1 cellular context compared by ENCODE assay signal in the genomic region with DNA sequence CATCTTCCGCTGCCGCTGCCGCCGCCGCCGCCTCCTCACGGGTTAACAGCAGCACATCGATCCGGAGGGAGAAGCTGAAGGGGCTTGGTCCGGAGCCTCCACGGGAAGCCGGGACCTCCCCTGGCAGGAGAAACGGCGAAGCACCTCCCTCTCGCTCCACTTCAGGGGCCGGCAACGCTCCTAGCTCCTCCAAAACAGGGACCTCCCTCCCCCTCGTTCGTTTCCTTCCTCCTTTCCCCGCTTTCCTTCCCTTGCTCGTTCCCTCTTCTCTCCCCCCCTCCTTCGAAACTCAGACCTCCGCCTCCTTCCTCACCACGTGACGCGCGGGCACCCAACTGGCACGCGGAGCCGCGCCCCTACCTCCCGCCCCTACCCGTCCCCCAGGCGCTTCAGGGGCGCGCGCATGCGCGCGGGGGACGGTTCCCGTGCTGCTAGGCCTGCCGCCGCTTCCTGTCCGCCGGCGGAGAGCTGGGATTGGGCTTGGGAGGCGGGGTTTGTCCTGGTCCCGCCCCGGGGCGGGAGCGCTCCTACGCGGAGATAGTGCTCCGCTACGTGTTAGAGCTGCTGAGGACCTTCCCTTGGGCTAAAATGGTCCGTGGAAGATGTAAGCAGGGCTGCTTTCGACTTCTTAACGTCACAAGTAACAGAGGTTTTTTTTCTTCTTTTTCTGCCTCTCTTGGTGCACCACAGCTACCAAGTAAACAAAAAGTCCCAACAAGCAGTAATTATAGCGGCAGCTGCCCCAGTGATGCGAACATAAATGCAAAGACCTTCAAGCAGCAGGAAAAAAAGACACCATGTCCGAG.
TF ChIP-seq lines count a peak whose summit lies in the region.

A gene with protein sequence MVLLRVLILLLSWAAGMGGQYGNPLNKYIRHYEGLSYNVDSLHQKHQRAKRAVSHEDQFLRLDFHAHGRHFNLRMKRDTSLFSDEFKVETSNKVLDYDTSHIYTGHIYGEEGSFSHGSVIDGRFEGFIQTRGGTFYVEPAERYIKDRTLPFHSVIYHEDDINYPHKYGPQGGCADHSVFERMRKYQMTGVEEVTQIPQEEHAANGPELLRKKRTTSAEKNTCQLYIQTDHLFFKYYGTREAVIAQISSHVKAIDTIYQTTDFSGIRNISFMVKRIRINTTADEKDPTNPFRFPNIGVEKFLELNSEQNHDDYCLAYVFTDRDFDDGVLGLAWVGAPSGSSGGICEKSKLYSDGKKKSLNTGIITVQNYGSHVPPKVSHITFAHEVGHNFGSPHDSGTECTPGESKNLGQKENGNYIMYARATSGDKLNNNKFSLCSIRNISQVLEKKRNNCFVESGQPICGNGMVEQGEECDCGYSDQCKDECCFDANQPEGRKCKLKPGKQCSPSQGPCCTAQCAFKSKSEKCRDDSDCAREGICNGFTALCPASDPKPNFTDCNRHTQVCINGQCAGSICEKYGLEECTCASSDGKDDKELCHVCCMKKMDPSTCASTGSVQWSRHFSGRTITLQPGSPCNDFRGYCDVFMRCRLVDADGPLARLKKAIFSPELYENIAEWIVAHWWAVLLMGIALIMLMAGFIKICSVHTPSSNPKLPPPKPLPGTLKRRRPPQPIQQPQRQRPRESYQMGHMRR (minus strand): TSS at position 176 of the 806 bp plus-strand sequence. CDS start 173 bp downstream, at position 3.

TF ChIP-seq in SK-N-SH, 30 proteins besides CTCF, POLR2A, EP300 and RAD21 (continued from another document):
- TF ChIP-seq, protein P1, sequence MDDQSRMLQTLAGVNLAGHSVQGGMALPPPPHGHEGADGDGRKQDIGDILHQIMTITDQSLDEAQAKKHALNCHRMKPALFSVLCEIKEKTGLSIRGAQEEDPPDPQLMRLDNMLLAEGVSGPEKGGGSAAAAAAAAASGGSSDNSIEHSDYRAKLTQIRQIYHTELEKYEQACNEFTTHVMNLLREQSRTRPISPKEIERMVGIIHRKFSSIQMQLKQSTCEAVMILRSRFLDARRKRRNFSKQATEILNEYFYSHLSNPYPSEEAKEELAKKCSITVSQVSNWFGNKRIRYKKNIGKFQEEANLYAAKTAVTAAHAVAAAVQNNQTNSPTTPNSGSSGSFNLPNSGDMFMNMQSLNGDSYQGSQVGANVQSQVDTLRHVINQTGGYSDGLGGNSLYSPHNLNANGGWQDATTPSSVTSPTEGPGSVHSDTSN (IDR thresholded peaks at IDR 0.05) = 0 out of 2 replicates have a peak, but pooled peaks have one; percentile 4
- TF ChIP-seq, protein P2, sequence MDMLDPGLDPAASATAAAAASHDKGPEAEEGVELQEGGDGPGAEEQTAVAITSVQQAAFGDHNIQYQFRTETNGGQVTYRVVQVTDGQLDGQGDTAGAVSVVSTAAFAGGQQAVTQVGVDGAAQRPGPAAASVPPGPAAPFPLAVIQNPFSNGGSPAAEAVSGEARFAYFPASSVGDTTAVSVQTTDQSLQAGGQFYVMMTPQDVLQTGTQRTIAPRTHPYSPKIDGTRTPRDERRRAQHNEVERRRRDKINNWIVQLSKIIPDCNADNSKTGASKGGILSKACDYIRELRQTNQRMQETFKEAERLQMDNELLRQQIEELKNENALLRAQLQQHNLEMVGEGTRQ (IDR thresholded peaks at IDR 0.05; ENCODE audit: borderline replicate concordance, low read depth, low read length) = peak; percentile 84
- no peak; the same call in 1 of the 2 replicates for TF ChIP-seq SIN3A (IDR thresholded peaks at IDR 0.05; ENCODE audit: borderline replicate concordance, low read depth, low read length)
- 0 out of 2 replicates have a peak, but pooled peaks have one; percentile 4 for TF ChIP-seq TCF12 (IDR thresholded peaks at IDR 0.05)
- TF ChIP-seq, protein P3, sequence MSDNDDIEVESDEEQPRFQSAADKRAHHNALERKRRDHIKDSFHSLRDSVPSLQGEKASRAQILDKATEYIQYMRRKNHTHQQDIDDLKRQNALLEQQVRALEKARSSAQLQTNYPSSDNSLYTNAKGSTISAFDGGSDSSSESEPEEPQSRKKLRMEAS (IDR thresholded peaks at IDR 0.05; ENCODE audit: low read depth) = peak; percentile 16
- peak; percentile 16 for TF ChIP-seq MXI1 (IDR thresholded peaks at IDR 0.05; ENCODE audit: low read depth, low read length)
- TF ChIP-seq ELF1 (IDR thresholded peaks at IDR 0.05) = peak; percentile 60
- TF ChIP-seq, protein P4, sequence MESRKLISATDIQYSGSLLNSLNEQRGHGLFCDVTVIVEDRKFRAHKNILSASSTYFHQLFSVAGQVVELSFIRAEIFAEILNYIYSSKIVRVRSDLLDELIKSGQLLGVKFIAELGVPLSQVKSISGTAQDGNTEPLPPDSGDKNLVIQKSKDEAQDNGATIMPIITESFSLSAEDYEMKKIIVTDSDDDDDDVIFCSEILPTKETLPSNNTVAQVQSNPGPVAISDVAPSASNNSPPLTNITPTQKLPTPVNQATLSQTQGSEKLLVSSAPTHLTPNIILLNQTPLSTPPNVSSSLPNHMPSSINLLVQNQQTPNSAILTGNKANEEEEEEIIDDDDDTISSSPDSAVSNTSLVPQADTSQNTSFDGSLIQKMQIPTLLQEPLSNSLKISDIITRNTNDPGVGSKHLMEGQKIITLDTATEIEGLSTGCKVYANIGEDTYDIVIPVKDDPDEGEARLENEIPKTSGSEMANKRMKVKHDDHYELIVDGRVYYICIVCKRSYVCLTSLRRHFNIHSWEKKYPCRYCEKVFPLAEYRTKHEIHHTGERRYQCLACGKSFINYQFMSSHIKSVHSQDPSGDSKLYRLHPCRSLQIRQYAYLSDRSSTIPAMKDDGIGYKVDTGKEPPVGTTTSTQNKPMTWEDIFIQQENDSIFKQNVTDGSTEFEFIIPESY (IDR thresholded peaks at IDR 0.05; ENCODE audit: borderline replicate concordance, low read depth) = no peak
- peak; percentile 23 for TF ChIP-seq RCOR1 (IDR thresholded peaks at IDR 0.05; ENCODE audit: low read length)
- TF ChIP-seq YY1 (IDR thresholded peaks at IDR 0.05; ENCODE audit: low read depth) = peak; percentile 36; the same call in 1 of the 2 replicates
- TF ChIP-seq GABPA (IDR thresholded peaks at IDR 0.05; ENCODE audit: low read depth) = peak; percentile 57
